In the genomic region with DNA sequence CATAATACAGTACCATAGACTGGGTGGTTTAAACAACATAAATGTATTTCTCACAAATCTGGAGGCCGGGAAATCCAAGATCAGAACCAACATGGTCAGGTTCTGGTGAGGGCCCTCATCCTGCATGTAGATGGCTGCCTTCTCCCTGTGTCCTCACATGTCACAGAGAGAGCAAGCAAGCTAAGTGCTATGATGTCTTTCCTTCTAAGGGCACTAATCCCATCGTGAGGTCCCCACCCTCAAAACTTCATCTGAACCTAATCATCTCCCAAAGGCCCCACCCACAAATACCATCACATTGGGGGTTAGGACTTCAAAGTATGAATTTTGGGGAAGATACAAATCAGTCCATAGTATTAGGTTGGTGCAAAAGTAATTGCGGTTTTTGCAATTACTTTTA, we compare ENCODE assay signal across 28 cellular contexts. TPM values are rescaled to one million over a fixed set of nuclear protein-coding genes. Genes with fewer than 3 reads are reported as not detected.
"Had no signal": no experiment of that assay in that cellular context is flagged by ENCODE, and none has a peak within 500 bp of the region (broad histone marks: within the 10 kb centered on the region; RNA-seq: fewer than 3 reads in every experiment).

No MANE protein-coding gene starts in this region.

- H3K36me3 ChIP-seq: ascending aorta had no signal

- H3K27ac ChIP-seq: ascending aorta had no signal

- ATAC-seq: activated CD8-positive, alpha-beta T cell treated with anti-CD3 and anti-CD28 coated beads for 36 hours; activated naive CD8-positive, alpha-beta T cell treated with anti-CD3 and anti-CD28 coated beads, Interleukin-2, amount 50 U/mL, for 24 hours; activated T-cell treated with anti-CD3 and anti-CD28 coated beads, Interleukin-2, amount 50 U/mL, for 4 hours; activated T-cell treated with anti-CD3 and anti-CD28 coated beads, Interleukin-2, amount 50 U/mL, for 72 hours had no signal

- H3K9me3 ChIP-seq: ascending aorta had no signal

- H3K4me1 ChIP-seq: ascending aorta had no signal

- H3K27me3 ChIP-seq: ascending aorta had no signal

- H3K4me3 ChIP-seq: ascending aorta had no signal

- FAIRE-seq: TTC549 had no signal

- DNase-seq: activated B cell treated with CpG ODN at 0.5 μM for 24 hours; activated CD4-positive, alpha-beta memory T cell treated with anti-CD3 and anti-CD28 coated beads for 36 hours; activated CD4-positive, alpha-beta T cell treated with anti-CD3 and anti-CD28 coated beads for 4 hours; activated CD4-positive, alpha-beta T cell treated with anti-CD3 and anti-CD28 coated beads, Interleukin-2, amount 10 ng/mL, durations not matched to agents 24 days and 14 days; activated CD4-positive, alpha-beta T cell treated with anti-CD3 and anti-CD28 coated beads, Interleukin-2, amount 50 U/mL, for 1 hour; activated CD4-positive, alpha-beta T cell treated with anti-CD3 and anti-CD28 coated beads, Interleukin-2, amount 50 U/mL, for 4 hours; activated CD4-positive, CD25-positive, alpha-beta regulatory T cell treated with anti-CD3 and anti-CD28 coated beads, Interleukin-2, amount 50 U/mL, for 72 hours; activated CD8-positive, alpha-beta memory T cell treated with anti-CD3 and anti-CD28 coated beads, Interleukin-2, amount 50 U/mL, for 4 hours; activated CD8-positive, alpha-beta T cell treated with anti-CD3 and anti-CD28 coated beads for 36 hours; activated effector memory CD4-positive, alpha-beta T cell treated with Interleukin-2 at 50 U/mL for 16 hours; activated gamma-delta T cell; activated naive CD4-positive, alpha-beta T cell treated with anti-CD3 and anti-CD28 coated beads, Interleukin-2, amount 10 ng/mL, durations not matched to agents 7 days and 5 days; activated naive CD4-positive, alpha-beta T cell treated with Interleukin-2 at 50 U/mL for 16 hours; activated naive CD8-positive, alpha-beta T cell treated with anti-CD3 and anti-CD28 coated beads, Interleukin-2, amount 10 ng/mL, durations not matched to agents 7 days and 5 days; activated naive CD8-positive, alpha-beta T cell treated with anti-CD3 and anti-CD28 coated beads, Interleukin-2, amount 50 U/mL, for 24 hours; activated T-cell treated with anti-CD3 and anti-CD28 coated beads for 4 hours; activated T-cell treated with anti-CD3 and anti-CD28 coated beads, Interleukin-2, amount 50 U/mL, for 1 hour; activated T-cell treated with anti-CD3 and anti-CD28 coated beads, Interleukin-2, amount 50 U/mL, for 4 hours; activated T-cell treated with anti-CD3 and anti-CD28 coated beads, Interleukin-2, amount 50 U/mL, for 72 hours; amygdala; anterior cingulate cortex; central memory CD4-positive, alpha-beta T cell; T-helper 9 cell had no signal

RNA-seq across cellular contexts. Expression of a gene that starts 56.8 kb away (rescaled TPM):
- total RNA-seq: activated B cell treated with CpG ODN at 0.5 μM for 24 hours; activated CD4-positive, alpha-beta memory T cell treated with anti-CD3 and anti-CD28 coated beads for 36 hours; activated CD4-positive, alpha-beta T cell treated with anti-CD3 and anti-CD28 coated beads, Interleukin-2, amount 10 ng/mL, durations not matched to agents 24 days and 14 days; activated CD8-positive, alpha-beta memory T cell treated with anti-CD3 and anti-CD28 coated beads for 36 hours; activated CD8-positive, alpha-beta T cell treated with anti-CD3 and anti-CD28 coated beads for 36 hours; activated naive CD8-positive, alpha-beta T cell treated with anti-CD3 and anti-CD28 coated beads, Interleukin-2, amount 10 ng/mL, durations not matched to agents 7 days and 5 days; activated T-cell treated with anti-CD3 and anti-CD28 coated beads, Interleukin-2, amount 50 U/mL, for 4 hours; activated T-cell treated with anti-CD3 and anti-CD28 coated beads, Interleukin-2, amount 50 U/mL, for 72 hours; activated T-helper 1 cell treated with anti-CD3 and anti-CD28 coated beads, Interleukin-12 subunit alpha, Interleukin-12 subunit beta, Interleukin-2, Interleukin-4 antibody, amounts not matched to agents 30 ng/mL and 10 ng/mL and 1 ng/mL, durations not matched to agents 14 hours and 24 hours and 36 hours; activated T-helper 2 cell treated with anti-CD3 and anti-CD28 coated beads, Interferon-gamma antibody, Interleukin-2, Interleukin-4, amounts not matched to agents 10 μg/mL and 5 μg/mL and 100 μg/mL, durations not matched to agents 14 hours and 24 hours and 36 hours; ascending aorta had no signal
